ENCODE assay signal across 30 cellular contexts in genomic region chr17:4626734-4627256, GRCh38. TPM values are rescaled to one million over a fixed set of nuclear protein-coding genes. Genes with fewer than 3 reads are reported as not detected.
"Had no signal": no experiment of that assay in that cellular context is flagged by ENCODE, and none has a peak within 500 bp of the region (broad histone marks: within the 10 kb centered on the region; RNA-seq: fewer than 3 reads in every experiment).

No MANE protein-coding gene starts in this region.

- H3K27me3 ChIP-seq: gastrocnemius medialis, neural progenitor cell, right atrium auricular region, thyroid gland had no signal

- H3K27ac Mint-ChIP-seq: mesothelial cell of epicardium; naive B cell; neural progenitor cell; stimulated activated effector memory CD8-positive, alpha-beta T cell treated with anti-CD3 and anti-CD28 coated beads, Interleukin-12 subunit alpha, Interleukin-12 subunit beta, amount 100 ng/mL, for 72 hours; type B pancreatic cell had no signal

- H3K9me3 ChIP-seq: gastrocnemius medialis, mucosa of descending colon, prostate gland, thyroid gland had no signal

- H3K36me3 Mint-ChIP-seq: mesothelial cell of epicardium; naive B cell; natural killer cell treated with Interleukin-12 subunit alpha and Interleukin-12 subunit beta and Interleukin-15 and Interleukin-18, amount 100 ng/mL, for 72 hours; neural progenitor cell; stimulated activated effector memory CD8-positive, alpha-beta T cell treated with anti-CD3 and anti-CD28 coated beads, Interleukin-12 subunit alpha, Interleukin-12 subunit beta, amount 100 ng/mL, for 72 hours; type B pancreatic cell had no signal

- H3K27ac ChIP-seq: dorsolateral prefrontal cortex, epithelial cell of prostate, gastrocnemius medialis, left lung, neural progenitor cell, prostate gland, right atrium auricular region, sigmoid colon, stomach, thyroid gland had no signal

- ATAC-seq: natural killer cell treated with Interleukin-12 subunit alpha and Interleukin-12 subunit beta and Interleukin-15 and Interleukin-18, amount 100 ng/mL, for 72 hours had no signal

- H3K4me1 ChIP-seq: prostate gland, thyroid gland had no signal

- H3K36me3 ChIP-seq: gastrocnemius medialis, left lung, neural progenitor cell, prostate gland, right atrium auricular region, sigmoid colon, stomach, thyroid gland had no signal

- H2AFZ ChIP-seq: neural progenitor cell had no signal

- DNase-seq: cortex of kidney; dorsolateral prefrontal cortex; effector CD4-positive, alpha-beta T cell; foreskin fibroblast; gastrocnemius medialis; head of caudate nucleus; left cardiac atrium; mesenchymal stem cell; mucosa of descending colon; nucleus accumbens; sigmoid colon; stimulated activated CD4-positive, alpha-beta T cell treated with anti-CD3 and anti-CD28 coated beads, Interleukin-2, amount 100 ng/mL, for 24 hours; stimulated activated CD4-positive, alpha-beta T cell treated with anti-CD3 and anti-CD28 coated beads, Interleukin-4, amount 100 ng/mL, for 24 hours; stimulated activated naive CD4-positive, alpha-beta T cell treated with Interleukin-2 at 50 U/mL for 16 hours; stomach; thyroid gland had no signal

- H3K9ac ChIP-seq: neural progenitor cell had no signal

- H3K4me2 ChIP-seq: neural progenitor cell had no signal

- H3K9me3 Mint-ChIP-seq: natural killer cell treated with Interleukin-12 subunit alpha and Interleukin-12 subunit beta and Interleukin-15 and Interleukin-18, amount 100 ng/mL, for 72 hours; neural progenitor cell; stimulated activated effector memory CD8-positive, alpha-beta T cell treated with anti-CD3 and anti-CD28 coated beads, Interleukin-12 subunit alpha, Interleukin-12 subunit beta, amount 100 ng/mL, for 72 hours; type B pancreatic cell had no signal

- H3K4me1 Mint-ChIP-seq: stimulated activated effector memory CD8-positive, alpha-beta T cell treated with anti-CD3 and anti-CD28 coated beads, Interleukin-12 subunit alpha, Interleukin-12 subunit beta, amount 100 ng/mL, for 72 hours had no signal

- H3K4me3 Mint-ChIP-seq: mesothelial cell of epicardium; naive B cell; natural killer cell treated with Interleukin-12 subunit alpha and Interleukin-12 subunit beta and Interleukin-15 and Interleukin-18, amount 100 ng/mL, for 72 hours; neural progenitor cell; stimulated activated effector memory CD8-positive, alpha-beta T cell treated with anti-CD3 and anti-CD28 coated beads, Interleukin-12 subunit alpha, Interleukin-12 subunit beta, amount 100 ng/mL, for 72 hours; type B pancreatic cell had no signal

- H3K4me3 ChIP-seq: gastrocnemius medialis, left lung, mucosa of descending colon, neural progenitor cell, prostate gland, right atrium auricular region, sigmoid colon, stomach, thyroid gland had no signal

RNA-seq across cellular contexts. Expression of gene ALOX15, which starts 14.7 kb away (rescaled TPM):
- total RNA-seq: gastrocnemius medialis; glomerular endothelial cell; kidney epithelial cell; lung microvascular endothelial cell; natural killer cell treated with Interleukin-12 subunit alpha and Interleukin-12 subunit beta and Interleukin-15 and Interleukin-18, amount 100 ng/mL, for 72 hours; osteocyte; thyroid gland had no signal

RNA-seq across cellular contexts. Expression of gene SMTNL2, which starts 42.5 kb away (rescaled TPM):
- total RNA-seq: glomerular endothelial cell; lung microvascular endothelial cell; natural killer cell treated with Interleukin-12 subunit alpha and Interleukin-12 subunit beta and Interleukin-15 and Interleukin-18, amount 100 ng/mL, for 72 hours had no signal
